Comparison of ENCODE assay signal across 29 cellular contexts in the genomic region with DNA sequence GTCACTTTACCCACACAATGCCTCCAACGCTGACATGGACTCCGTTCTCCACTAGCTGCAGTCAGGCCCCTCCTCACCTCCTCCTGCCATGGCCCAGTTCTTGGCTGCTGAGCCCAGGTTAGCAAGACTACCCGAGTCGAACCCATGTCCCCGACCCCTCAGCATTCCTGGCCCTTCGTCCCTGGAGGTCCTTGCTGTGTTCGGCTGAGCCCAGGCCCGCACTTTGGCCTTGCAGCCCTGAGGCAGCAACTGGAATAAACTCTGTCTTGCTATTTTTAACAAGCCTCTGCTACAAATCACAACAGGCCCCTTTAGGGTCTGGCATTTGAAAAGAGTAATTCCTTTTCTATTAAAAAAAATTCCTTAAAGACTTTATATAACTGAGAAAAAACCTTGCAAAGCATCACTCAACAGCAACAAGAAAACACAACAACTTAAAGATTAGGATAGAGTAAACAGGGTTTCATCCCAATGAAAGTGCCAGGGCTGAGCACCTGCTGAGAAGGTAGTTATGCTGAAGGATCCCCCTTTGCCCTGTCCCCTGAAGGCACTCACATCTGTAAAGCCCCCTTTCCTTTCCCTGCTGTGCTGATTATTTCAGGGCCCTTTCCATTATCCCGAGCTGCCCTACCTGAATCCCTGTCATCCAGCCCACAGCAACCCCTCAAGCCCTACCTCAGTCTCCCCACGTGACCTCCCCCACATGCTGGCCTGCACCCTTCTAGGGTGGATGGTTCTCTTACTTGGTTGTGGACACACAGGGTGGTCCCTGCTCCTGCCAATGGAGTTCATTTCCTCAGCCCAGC.
"Had no signal": no experiment of that assay in that cellular context is flagged by ENCODE, and none has a peak within 500 bp of the region (broad histone marks: within the 10 kb centered on the region; RNA-seq: fewer than 3 reads in every experiment).

No MANE protein-coding gene starts in this region.

- H3K36me3 ChIP-seq: adrenal gland, breast epithelium had no signal

- H3K4me3 Mint-ChIP-seq: activated CD4-positive, alpha-beta memory T cell treated with anti-CD3 and anti-CD28 coated beads, Interleukin-2, amount 10 ng/mL, durations not matched to agents 7 days and 5 days; activated CD4-positive, alpha-beta T cell treated with anti-CD3 and anti-CD28 coated beads for 36 hours; activated naive CD8-positive, alpha-beta T cell treated with anti-CD3 and anti-CD28 coated beads, Interleukin-2, amount 10 ng/mL, durations not matched to agents 7 days and 5 days; T-cell had no signal

- H3K27me3 ChIP-seq: adrenal gland, breast epithelium had no signal

- H3K4me3 ChIP-seq: adrenal gland, breast epithelium, SK-N-MC had no signal

- H3K9me3 ChIP-seq: adrenal gland, breast epithelium had no signal

- ATAC-seq: activated CD4-positive, alpha-beta T cell treated with anti-CD3 and anti-CD28 coated beads for 36 hours; Panc1; Right ventricle myocardium inferior; T-cell had no signal

- H3K4me1 Mint-ChIP-seq: activated CD4-positive, alpha-beta memory T cell treated with anti-CD3 and anti-CD28 coated beads, Interleukin-2, amount 10 ng/mL, durations not matched to agents 7 days and 5 days had no signal

- DNase-seq: activated CD4-positive, alpha-beta memory T cell treated with anti-CD3 and anti-CD28 coated beads, Interleukin-2, amount 10 ng/mL, durations not matched to agents 7 days and 5 days; activated CD4-positive, alpha-beta T cell treated with anti-CD3 and anti-CD28 coated beads for 36 hours; activated CD4-positive, alpha-beta T cell treated with anti-CD3 and anti-CD28 coated beads, Interleukin-2, amount 50 U/mL, for 1 hour; activated CD4-positive, CD25-positive, alpha-beta regulatory T cell; activated CD8-positive, alpha-beta memory T cell treated with anti-CD3 and anti-CD28 coated beads, Interleukin-2, amount 50 U/mL, for 48 hours; activated naive CD4-positive, alpha-beta T cell treated with anti-CD3 and anti-CD28 coated beads, Interleukin-2, amount 50 U/mL, for 16 hours; activated naive CD8-positive, alpha-beta T cell treated with anti-CD3 and anti-CD28 coated beads, Interleukin-2, amount 10 ng/mL, durations not matched to agents 7 days and 5 days; activated T-cell treated with anti-CD3 and anti-CD28 coated beads, Interleukin-2, amount 50 U/mL, for 1 hour; adrenal gland; anterior cingulate cortex; caudate nucleus; NCI-H1092; NCI-H1417; NCI-H2029; NCI-H2107; NCI-H2171 treated with DMSO at 0.1 percent for 48 hours; NCI-H345; NCI-H510A; NCI-H526 treated with DMSO at 0.1 percent for 48 hours; NCI-H82; OCI-M1; RPMI8226; T-cell; T-helper 2 cell; T1000 had no signal

- H3K27ac Mint-ChIP-seq: activated CD4-positive, alpha-beta memory T cell treated with anti-CD3 and anti-CD28 coated beads, Interleukin-2, amount 10 ng/mL, durations not matched to agents 7 days and 5 days; activated CD4-positive, alpha-beta T cell treated with anti-CD3 and anti-CD28 coated beads for 36 hours; activated naive CD8-positive, alpha-beta T cell treated with anti-CD3 and anti-CD28 coated beads, Interleukin-2, amount 10 ng/mL, durations not matched to agents 7 days and 5 days; T-cell had no signal

- H3K36me3 Mint-ChIP-seq: activated naive CD8-positive, alpha-beta T cell treated with anti-CD3 and anti-CD28 coated beads, Interleukin-2, amount 10 ng/mL, durations not matched to agents 7 days and 5 days; T-cell had no signal

- H3K4me1 ChIP-seq: adrenal gland had no signal

- H3K9me3 Mint-ChIP-seq: activated CD4-positive, alpha-beta memory T cell treated with anti-CD3 and anti-CD28 coated beads, Interleukin-2, amount 10 ng/mL, durations not matched to agents 7 days and 5 days; activated naive CD8-positive, alpha-beta T cell treated with anti-CD3 and anti-CD28 coated beads, Interleukin-2, amount 10 ng/mL, durations not matched to agents 7 days and 5 days; T-cell had no signal

- H3K27ac ChIP-seq: adrenal gland, breast epithelium, SK-N-MC had no signal
